In the genomic region with DNA sequence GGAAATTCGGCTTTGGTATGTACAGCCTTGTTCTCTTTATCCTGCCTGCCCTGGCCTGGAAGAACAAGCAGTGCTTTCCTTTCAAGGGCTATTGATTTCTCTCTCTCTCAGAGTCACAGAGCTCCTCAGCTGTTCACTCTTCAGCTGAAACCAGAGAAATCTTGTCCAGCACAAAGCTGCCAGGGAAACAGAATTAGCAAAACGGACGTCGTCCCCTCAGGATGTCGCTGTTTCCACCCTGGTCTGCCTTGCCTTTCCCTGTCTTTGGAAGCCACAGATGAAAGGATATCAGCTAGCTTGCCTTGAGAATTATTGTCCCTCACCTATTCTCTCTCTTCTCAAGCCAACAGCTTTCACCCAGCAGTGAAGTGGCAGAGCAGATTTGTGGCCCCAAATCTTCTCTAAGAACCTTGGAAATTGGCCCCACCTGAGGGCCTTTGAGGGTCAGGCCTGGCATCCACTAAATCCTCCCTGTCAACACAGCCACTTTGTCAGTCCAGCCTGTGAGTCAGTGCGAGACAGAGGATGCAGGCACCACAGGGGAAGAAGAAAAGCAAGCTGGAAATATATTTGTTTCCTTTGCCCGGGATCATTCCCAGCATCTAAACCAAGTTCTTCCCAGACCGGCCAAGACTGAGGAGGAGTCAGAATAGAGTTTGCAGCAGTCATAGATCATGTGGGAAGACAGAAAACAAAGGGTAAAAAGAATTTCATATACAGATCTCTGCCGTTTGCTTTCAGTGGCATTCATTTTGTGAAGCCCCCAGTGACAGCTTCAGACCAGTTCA, we compare ENCODE assay signal across 11 cellular contexts.
A peak's percentile ranks its signal among the peaks of the same experiment; 100 is the strongest.
DNase-seq lines count a peak whose midpoint lies in the region; ATAC-seq and TF ChIP-seq lines count a peak whose summit lies in the region.
"Had no signal": no experiment of that assay in that cellular context is flagged by ENCODE, and none has a peak within 500 bp of the region (broad histone marks: within the 10 kb centered on the region; RNA-seq: fewer than 3 reads in every experiment).

No MANE protein-coding gene starts in this region.

- no peak for TF ChIP-seq CTCF in foreskin fibroblast (IDR thresholded peaks at IDR 0.05; ENCODE audit: low read depth, low read length)
- TF ChIP-seq CTCF in GM10266 (IDR thresholded peaks at IDR 0.05; ENCODE audit: control insufficient read depth, insufficient read depth, low read depth, missing control alignments), result no peak

- peak; percentile 53 for DNase-seq in ELF-1 (ENCODE audit: low read depth, low spot score)
- peak; percentile 26 to 46 for DNase-seq in foreskin fibroblast
- DNase-seq in renal cortical epithelial cell (ENCODE audit: low read depth), result peak; percentile 16
- no peak for DNase-seq in activated naive CD4-positive, alpha-beta T cell treated with anti-CD3 and anti-CD28 coated beads, Interleukin-2, amount 50 U/mL, for 16 hours
- DNase-seq in glomerular visceral epithelial cell (ENCODE audit: extremely low spot score), result no peak
- no peak for DNase-seq in GM10266 (ENCODE audit: extremely low spot score)
- DNase-seq: CD4-positive, CD25-positive, alpha-beta regulatory T cell; naive thymus-derived CD4-positive, alpha-beta T cell; uterus had no signal

- peak; percentile 15 for ATAC-seq in SK-N-SH treated with all-trans-retinoic acid at 6 μM for 48 hours
- ATAC-seq in HG02588 (IDR thresholded peaks at IDR 0.05; ENCODE audit: unreplicated experiment), result no peak
- ATAC-seq: naive thymus-derived CD4-positive, alpha-beta T cell had no signal

- H3K4me3 ChIP-seq in foreskin fibroblast (ENCODE audit: low read depth in 1 of 2, low read length in 2 of 2), result no peak overlapping the region
- H3K4me3 ChIP-seq: uterus had no signal

TF ChIP-seq in SK-N-SH treated with all-trans-retinoic acid at 6 μM for 48 hours, 23 proteins besides CTCF, POLR2A, EP300 and RAD21:
- TF ChIP-seq ZFP30 (CRISPR knock-in tag; IDR thresholded peaks at IDR 0.05) (no peak), RARB (CRISPR knock-in tag; IDR thresholded peaks at IDR 0.05) (no peak), CSDC2 (CRISPR knock-in tag; IDR thresholded peaks at IDR 0.05) (no peak), ZNF70 (CRISPR knock-in tag; IDR thresholded peaks at IDR 0.05) (no peak), ZNF565 (CRISPR knock-in tag; conservative IDR thresholded peaks at IDR 0.05; ENCODE audit: low read depth) (no peak), ARNTL (CRISPR knock-in tag; IDR thresholded peaks at IDR 0.05; ENCODE audit: borderline replicate concordance, low read depth) (no peak), ESRRG (CRISPR knock-in tag; IDR thresholded peaks at IDR 0.05) (no peak), ZFP3 (CRISPR knock-in tag; IDR thresholded peaks at IDR 0.05) (no peak), GLIS3 (CRISPR knock-in tag; IDR thresholded peaks at IDR 0.05) (no peak), TCF4 (CRISPR knock-in tag; IDR thresholded peaks at IDR 0.05; ENCODE audit: borderline replicate concordance) (no peak), TOX (CRISPR knock-in tag; IDR thresholded peaks at IDR 0.05; ENCODE audit: borderline replicate concordance) (no peak), PPARA (CRISPR knock-in tag; IDR thresholded peaks at IDR 0.05; ENCODE audit: borderline replicate concordance) (no peak)
- TF ChIP-seq, protein P1, sequence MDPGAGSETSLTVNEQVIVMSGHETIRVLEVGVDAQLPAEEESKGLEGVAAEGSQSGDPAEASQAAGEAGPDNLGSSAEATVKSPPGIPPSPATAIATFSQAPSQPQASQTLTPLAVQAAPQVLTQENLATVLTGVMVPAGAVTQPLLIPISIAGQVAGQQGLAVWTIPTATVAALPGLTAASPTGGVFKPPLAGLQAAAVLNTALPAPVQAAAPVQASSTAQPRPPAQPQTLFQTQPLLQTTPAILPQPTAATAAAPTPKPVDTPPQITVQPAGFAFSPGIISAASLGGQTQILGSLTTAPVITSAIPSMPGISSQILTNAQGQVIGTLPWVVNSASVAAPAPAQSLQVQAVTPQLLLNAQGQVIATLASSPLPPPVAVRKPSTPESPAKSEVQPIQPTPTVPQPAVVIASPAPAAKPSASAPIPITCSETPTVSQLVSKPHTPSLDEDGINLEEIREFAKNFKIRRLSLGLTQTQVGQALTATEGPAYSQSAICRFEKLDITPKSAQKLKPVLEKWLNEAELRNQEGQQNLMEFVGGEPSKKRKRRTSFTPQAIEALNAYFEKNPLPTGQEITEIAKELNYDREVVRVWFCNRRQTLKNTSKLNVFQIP (CRISPR knock-in tag; IDR thresholded peaks at IDR 0.05; ENCODE audit: borderline replicate concordance, low read depth), result no peak
TF ChIP-seq in SK-N-SH treated with all-trans-retinoic acid at 6 μM for 48 hours: peak in this region for 0.

Comparison
In these comparisons a context has a peak if more than half of its experiments do, and no peak if none do; other contexts are left out.
1. DNase-seq: peak in ELF-1 (single experiment), foreskin fibroblast (2 of 2) and renal cortical epithelial cell (single experiment); none in activated naive CD4-positive, alpha-beta T cell treated with anti-CD3 and anti-CD28 coated beads, Interleukin-2, amount 50 U/mL, for 16 hours (single experiment), glomerular visceral epithelial cell (single experiment) and GM10266 (single experiment).